Comparison of ENCODE assay signal across 30 cellular contexts in genomic region chr3:99477650-99478049, GRCh38.
"Had no signal": no experiment of that assay in that cellular context is flagged by ENCODE, and none has a peak within 500 bp of the region (broad histone marks: within the 10 kb centered on the region; RNA-seq: fewer than 3 reads in every experiment).

No MANE protein-coding gene starts in this region.

- H3K36me3 ChIP-seq: neutrophil, right lobe of liver, sigmoid colon, spleen, suprapubic skin, tibial nerve, upper lobe of left lung had no signal

- H2AFZ ChIP-seq: parathyroid adenoma had no signal

- H3K27ac ChIP-seq: neutrophil, parathyroid adenoma, psoas muscle, right lobe of liver, sigmoid colon, spleen, suprapubic skin, testis, tibial nerve, upper lobe of left lung had no signal

- H3K4me3 ChIP-seq: psoas muscle, right lobe of liver, sigmoid colon, smooth muscle cell, spleen, suprapubic skin, testis, tibial nerve, upper lobe of left lung had no signal

- FAIRE-seq: urothelium cell line had no signal

- H3K27me3 ChIP-seq: neutrophil, right lobe of liver, sigmoid colon, spleen, suprapubic skin, testis, tibial nerve, upper lobe of left lung had no signal

- H3K4me1 ChIP-seq: parathyroid adenoma, psoas muscle, right lobe of liver, spleen, suprapubic skin, testis, tibial nerve, upper lobe of left lung had no signal

- H3K9ac ChIP-seq: parathyroid adenoma had no signal

- DNase-seq: naive B cell; naive thymus-derived CD8-positive, alpha-beta T cell; nephron progenitor cell; nucleus accumbens; posterior cingulate gyrus; psoas muscle; right cardiac atrium; right lobe of liver; sigmoid colon; spleen; stimulated activated CD4-positive, alpha-beta T cell treated with anti-CD3 and anti-CD28 coated beads, Interleukin-12 subunit alpha, Interleukin-12 subunit beta, amount 100 ng/mL, for 4 hours; stimulated activated CD4-positive, alpha-beta T cell treated with anti-CD3 and anti-CD28 coated beads, Interleukin-1b, Interleukin-23, amount 100 ng/mL, for 48 hours; stimulated activated CD4-positive, alpha-beta T cell treated with anti-CD3 and anti-CD28 coated beads, Interleukin-4, amount 100 ng/mL, for 1 hour; stimulated activated CD4-positive, alpha-beta T cell treated with anti-CD3 and anti-CD28 coated beads, Interleukin-4, amount 100 ng/mL, for 4 hours; stimulated activated CD8-positive, alpha-beta memory T cell treated with anti-CD3 and anti-CD28 coated beads, Interleukin-4, amount 100 ng/mL, for 48 hours; stimulated activated naive CD4-positive, alpha-beta T cell; stimulated activated naive CD8-positive, alpha-beta T cell treated with anti-CD3 and anti-CD28 coated beads, Interleukin-15, amount 100 ng/mL, for 72 hours; stimulated activated naive CD8-positive, alpha-beta T cell treated with anti-CD3 and anti-CD28 coated beads, Interleukin-15, Interleukin-2, amounts not matched to agents 100 U/mL and 50 U/mL, for 24 hours; substantia nigra; testis; trophoblast cell; upper lobe of left lung had no signal

- H3K4me2 ChIP-seq: smooth muscle cell had no signal

- H3K9me3 ChIP-seq: psoas muscle, right lobe of liver, suprapubic skin, testis, upper lobe of left lung had no signal

- ATAC-seq: naive thymus-derived CD8-positive, alpha-beta T cell; natural killer cell treated with Interleukin-12 subunit alpha and Interleukin-12 subunit beta and Interleukin-15 and Interleukin-18, amount 100 ng/mL, for 72 hours; psoas muscle; right cardiac atrium; right lobe of liver; stimulated activated memory B cell treated with anti-CD40 and anti-IgM and Interleukin-4, amounts not matched to agents 10 μg/mL and 1 μg/mL and 100 μg/mL, for 72 hours; stimulated activated naive CD8-positive, alpha-beta T cell treated with anti-CD3 and anti-CD28 coated beads, Interleukin-15, amount 100 ng/mL, for 72 hours; stimulated activated naive CD8-positive, alpha-beta T cell treated with anti-CD3 and anti-CD28 coated beads, Interleukin-15, Interleukin-2, amounts not matched to agents 100 U/mL and 50 U/mL, for 24 hours had no signal
